Comparison of ENCODE assay signal across 19 cellular contexts in the genomic region with DNA sequence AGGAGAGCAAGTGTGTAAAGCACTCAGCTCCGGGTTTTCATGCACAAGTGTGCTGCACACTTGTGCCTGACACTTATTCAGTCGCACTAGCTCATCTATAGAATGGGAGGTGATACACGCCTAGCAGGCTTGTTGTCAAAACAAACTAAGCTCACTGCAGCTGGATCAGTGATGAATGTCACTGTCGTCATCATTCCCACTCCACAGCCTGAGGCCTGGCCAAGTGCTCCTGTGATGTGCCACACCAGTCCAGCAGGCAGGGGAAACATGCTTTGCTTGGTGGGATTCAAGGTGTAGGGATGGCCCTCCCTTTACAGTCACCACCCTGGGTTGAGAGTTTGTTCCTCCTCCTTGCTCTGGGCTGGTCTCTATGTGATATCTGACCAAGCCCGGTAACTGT.
"Had no signal": no experiment of that assay in that cellular context is flagged by ENCODE, and none has a peak within 500 bp of the region (broad histone marks: within the 10 kb centered on the region; RNA-seq: fewer than 3 reads in every experiment).

No MANE protein-coding gene starts in this region.

- H3K27me3 ChIP-seq: esophagus squamous epithelium, neutrophil, suprapubic skin had no signal

- FAIRE-seq: astrocyte, colon had no signal

- DNase-seq: activated CD4-positive, alpha-beta T cell treated with anti-CD3 and anti-CD28 coated beads for 4 hours; activated CD8-positive, alpha-beta T cell treated with anti-CD3 and anti-CD28 coated beads for 36 hours; activated effector memory CD4-positive, alpha-beta T cell treated with Interleukin-2 at 50 U/mL for 16 hours; activated naive CD4-positive, alpha-beta T cell treated with anti-CD3 and anti-CD28 coated beads, Interleukin-2, amount 50 U/mL, for 16 hours; activated T-cell treated with anti-CD3 and anti-CD28 coated beads, Interleukin-2, amount 50 U/mL, for 4 hours; esophagus squamous epithelium; naive thymus-derived CD4-positive, alpha-beta T cell; retina; stimulated activated CD4-positive, alpha-beta T cell treated with anti-CD3 and anti-CD28 coated beads, Interleukin-4, amount 100 ng/mL, for 4 hours; stimulated activated CD8-positive, alpha-beta memory T cell treated with anti-CD3 and anti-CD28 coated beads, Interleukin-4, amount 100 ng/mL, for 48 hours; stimulated activated naive CD4-positive, alpha-beta T cell treated with Interleukin-2 at 50 U/mL for 16 hours; WERI-Rb-1 had no signal

- H3K4me3 Mint-ChIP-seq: activated CD8-positive, alpha-beta T cell treated with anti-CD3 and anti-CD28 coated beads for 36 hours; activated T-cell treated with anti-CD3 and anti-CD28 coated beads, Interleukin-2, amount 50 U/mL, for 4 hours; naive thymus-derived CD4-positive, alpha-beta T cell had no signal

- H3K27ac Mint-ChIP-seq: activated CD8-positive, alpha-beta T cell treated with anti-CD3 and anti-CD28 coated beads for 36 hours; naive thymus-derived CD4-positive, alpha-beta T cell had no signal

- H3K9me3 Mint-ChIP-seq: activated CD8-positive, alpha-beta T cell treated with anti-CD3 and anti-CD28 coated beads for 36 hours; activated T-cell treated with anti-CD3 and anti-CD28 coated beads, Interleukin-2, amount 50 U/mL, for 4 hours; naive thymus-derived CD4-positive, alpha-beta T cell had no signal

- H3K27ac ChIP-seq: esophagus squamous epithelium, neutrophil, SK-N-MC, skin epidermis, WERI-Rb-1 had no signal

- H3K4me3 ChIP-seq: esophagus squamous epithelium, lung, SK-N-MC, skin epidermis, suprapubic skin had no signal

- ATAC-seq: activated CD8-positive, alpha-beta T cell treated with anti-CD3 and anti-CD28 coated beads for 36 hours; activated T-cell treated with anti-CD3 and anti-CD28 coated beads, Interleukin-2, amount 50 U/mL, for 4 hours; naive thymus-derived CD4-positive, alpha-beta T cell had no signal

- H3K9me3 ChIP-seq: esophagus squamous epithelium, neutrophil, suprapubic skin had no signal
